Comparison of ENCODE assay signal across 1 cellular context in the genomic region with DNA sequence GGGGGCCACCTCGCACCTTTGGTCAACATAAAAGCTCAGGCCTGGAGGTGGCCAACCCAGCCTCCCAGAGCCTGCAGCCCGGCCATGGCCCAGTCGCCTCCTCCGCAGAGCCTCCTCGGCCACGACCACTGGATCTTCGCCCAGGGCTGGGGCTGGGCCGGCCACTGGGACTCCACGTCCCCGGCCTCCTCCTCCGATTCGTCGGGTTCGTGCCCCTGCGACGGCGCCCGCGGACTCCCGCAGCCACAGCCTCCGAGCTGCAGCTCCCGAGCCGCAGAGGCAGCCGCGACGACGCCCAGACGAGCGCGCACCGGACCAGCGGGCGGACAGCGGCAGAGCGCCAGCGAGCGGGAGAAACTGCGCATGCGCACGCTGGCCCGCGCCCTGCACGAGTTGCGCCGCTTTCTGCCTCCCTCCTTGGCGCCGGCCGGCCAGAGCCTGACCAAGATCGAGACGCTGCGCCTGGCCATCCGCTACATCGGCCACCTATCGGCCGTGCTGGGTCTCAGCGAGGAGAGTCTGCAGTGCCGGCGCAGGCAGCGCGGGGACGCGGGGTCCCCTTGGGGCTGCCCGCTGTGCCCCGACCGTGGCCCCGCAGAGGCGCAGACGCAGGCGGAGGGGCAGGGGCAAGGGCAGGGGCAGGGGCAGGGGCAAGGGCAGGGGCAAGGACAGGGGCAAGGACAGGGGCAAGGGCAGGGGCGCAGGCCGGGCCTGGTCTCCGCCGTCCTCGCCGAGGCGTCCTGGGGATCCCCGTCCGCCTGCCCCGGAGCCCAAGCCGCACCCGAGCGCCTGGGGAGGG.
A peak's percentile ranks its signal among the peaks of the same experiment; 100 is the strongest.
TF ChIP-seq lines count a peak whose summit lies in the region.

A gene with protein sequence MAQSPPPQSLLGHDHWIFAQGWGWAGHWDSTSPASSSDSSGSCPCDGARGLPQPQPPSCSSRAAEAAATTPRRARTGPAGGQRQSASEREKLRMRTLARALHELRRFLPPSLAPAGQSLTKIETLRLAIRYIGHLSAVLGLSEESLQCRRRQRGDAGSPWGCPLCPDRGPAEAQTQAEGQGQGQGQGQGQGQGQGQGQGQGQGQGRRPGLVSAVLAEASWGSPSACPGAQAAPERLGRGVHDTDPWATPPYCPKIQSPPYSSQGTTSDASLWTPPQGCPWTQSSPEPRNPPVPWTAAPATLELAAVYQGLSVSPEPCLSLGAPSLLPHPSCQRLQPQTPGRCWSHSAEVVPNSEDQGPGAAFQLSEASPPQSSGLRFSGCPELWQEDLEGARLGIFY (plus strand): TSS at position 59 of the 799 bp plus-strand sequence. CDS start 26 bp downstream, at position 85.

TF ChIP-seq in WTC11, 78 proteins besides CTCF, POLR2A, EP300 and RAD21 (continued from another document and continues in another):
- TF ChIP-seq, protein P1, sequence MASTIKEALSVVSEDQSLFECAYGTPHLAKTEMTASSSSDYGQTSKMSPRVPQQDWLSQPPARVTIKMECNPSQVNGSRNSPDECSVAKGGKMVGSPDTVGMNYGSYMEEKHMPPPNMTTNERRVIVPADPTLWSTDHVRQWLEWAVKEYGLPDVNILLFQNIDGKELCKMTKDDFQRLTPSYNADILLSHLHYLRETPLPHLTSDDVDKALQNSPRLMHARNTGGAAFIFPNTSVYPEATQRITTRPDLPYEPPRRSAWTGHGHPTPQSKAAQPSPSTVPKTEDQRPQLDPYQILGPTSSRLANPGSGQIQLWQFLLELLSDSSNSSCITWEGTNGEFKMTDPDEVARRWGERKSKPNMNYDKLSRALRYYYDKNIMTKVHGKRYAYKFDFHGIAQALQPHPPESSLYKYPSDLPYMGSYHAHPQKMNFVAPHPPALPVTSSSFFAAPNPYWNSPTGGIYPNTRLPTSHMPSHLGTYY (CRISPR knock-in tag; IDR thresholded peaks at IDR 0.05) = no peak
- TF ChIP-seq ZBTB21 (CRISPR knock-in tag; IDR thresholded peaks at IDR 0.05; ENCODE audit: borderline replicate concordance) (peak; percentile 96), ZNF317 (CRISPR knock-in tag; IDR thresholded peaks at IDR 0.05; ENCODE audit: borderline replicate concordance, low read depth) (peak; percentile 64; the same call in 1 of the 2 replicates), ATF6 (CRISPR knock-in tag; IDR thresholded peaks at IDR 0.05) (no peak), FOXP1 (CRISPR knock-in tag; IDR thresholded peaks at IDR 0.05; ENCODE audit: borderline replicate concordance) (peak; percentile 95), GTF2I (CRISPR knock-in tag; conservative IDR thresholded peaks at IDR 0.05) (no peak), ZNF396 (CRISPR knock-in tag; IDR thresholded peaks at IDR 0.05; ENCODE audit: borderline replicate concordance) (no peak), SMAD3 (CRISPR knock-in tag; IDR thresholded peaks at IDR 0.05; ENCODE audit: borderline replicate concordance) (no peak), ZNF416 (CRISPR knock-in tag; IDR thresholded peaks at IDR 0.05) (no peak), CBFB (CRISPR knock-in tag; IDR thresholded peaks at IDR 0.05; ENCODE audit: low read depth) (peak; percentile 71; the same call in 1 of the 2 replicates), CREM (CRISPR knock-in tag; IDR thresholded peaks at IDR 0.05) (peak; percentile 65; the same call in 1 of the 2 replicates), ZBTB43 (CRISPR knock-in tag; IDR thresholded peaks at IDR 0.05) (peak; percentile 82; the same call in 1 of the 2 replicates), IRF1 (CRISPR knock-in tag; IDR thresholded peaks at IDR 0.05) (peak; percentile 94), ZNF423 (CRISPR knock-in tag; IDR thresholded peaks at IDR 0.05) (no peak), OVOL2 (CRISPR knock-in tag; IDR thresholded peaks at IDR 0.05; ENCODE audit: borderline replicate concordance) (no peak), ZNF219 (CRISPR knock-in tag; IDR thresholded peaks at IDR 0.05; ENCODE audit: borderline replicate concordance) (no peak), MYBL2 (CRISPR knock-in tag; IDR thresholded peaks at IDR 0.05) (peak; percentile 91), FOXJ3 (CRISPR knock-in tag; IDR thresholded peaks at IDR 0.05; ENCODE audit: borderline replicate concordance) (no peak), CREB1 (CRISPR knock-in tag; IDR thresholded peaks at IDR 0.05) (peak; percentile 95), NFYB (CRISPR knock-in tag; conservative IDR thresholded peaks at IDR 0.05; ENCODE audit: low read depth) (no peak)
- TF ChIP-seq, protein P2, sequence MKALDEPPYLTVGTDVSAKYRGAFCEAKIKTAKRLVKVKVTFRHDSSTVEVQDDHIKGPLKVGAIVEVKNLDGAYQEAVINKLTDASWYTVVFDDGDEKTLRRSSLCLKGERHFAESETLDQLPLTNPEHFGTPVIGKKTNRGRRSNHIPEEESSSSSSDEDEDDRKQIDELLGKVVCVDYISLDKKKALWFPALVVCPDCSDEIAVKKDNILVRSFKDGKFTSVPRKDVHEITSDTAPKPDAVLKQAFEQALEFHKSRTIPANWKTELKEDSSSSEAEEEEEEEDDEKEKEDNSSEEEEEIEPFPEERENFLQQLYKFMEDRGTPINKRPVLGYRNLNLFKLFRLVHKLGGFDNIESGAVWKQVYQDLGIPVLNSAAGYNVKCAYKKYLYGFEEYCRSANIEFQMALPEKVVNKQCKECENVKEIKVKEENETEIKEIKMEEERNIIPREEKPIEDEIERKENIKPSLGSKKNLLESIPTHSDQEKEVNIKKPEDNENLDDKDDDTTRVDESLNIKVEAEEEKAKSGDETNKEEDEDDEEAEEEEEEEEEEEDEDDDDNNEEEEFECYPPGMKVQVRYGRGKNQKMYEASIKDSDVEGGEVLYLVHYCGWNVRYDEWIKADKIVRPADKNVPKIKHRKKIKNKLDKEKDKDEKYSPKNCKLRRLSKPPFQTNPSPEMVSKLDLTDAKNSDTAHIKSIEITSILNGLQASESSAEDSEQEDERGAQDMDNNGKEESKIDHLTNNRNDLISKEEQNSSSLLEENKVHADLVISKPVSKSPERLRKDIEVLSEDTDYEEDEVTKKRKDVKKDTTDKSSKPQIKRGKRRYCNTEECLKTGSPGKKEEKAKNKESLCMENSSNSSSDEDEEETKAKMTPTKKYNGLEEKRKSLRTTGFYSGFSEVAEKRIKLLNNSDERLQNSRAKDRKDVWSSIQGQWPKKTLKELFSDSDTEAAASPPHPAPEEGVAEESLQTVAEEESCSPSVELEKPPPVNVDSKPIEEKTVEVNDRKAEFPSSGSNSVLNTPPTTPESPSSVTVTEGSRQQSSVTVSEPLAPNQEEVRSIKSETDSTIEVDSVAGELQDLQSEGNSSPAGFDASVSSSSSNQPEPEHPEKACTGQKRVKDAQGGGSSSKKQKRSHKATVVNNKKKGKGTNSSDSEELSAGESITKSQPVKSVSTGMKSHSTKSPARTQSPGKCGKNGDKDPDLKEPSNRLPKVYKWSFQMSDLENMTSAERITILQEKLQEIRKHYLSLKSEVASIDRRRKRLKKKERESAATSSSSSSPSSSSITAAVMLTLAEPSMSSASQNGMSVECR (CRISPR knock-in tag; IDR thresholded peaks at IDR 0.05; ENCODE audit: borderline replicate concordance) = peak; percentile 84
- TF ChIP-seq, protein P3, sequence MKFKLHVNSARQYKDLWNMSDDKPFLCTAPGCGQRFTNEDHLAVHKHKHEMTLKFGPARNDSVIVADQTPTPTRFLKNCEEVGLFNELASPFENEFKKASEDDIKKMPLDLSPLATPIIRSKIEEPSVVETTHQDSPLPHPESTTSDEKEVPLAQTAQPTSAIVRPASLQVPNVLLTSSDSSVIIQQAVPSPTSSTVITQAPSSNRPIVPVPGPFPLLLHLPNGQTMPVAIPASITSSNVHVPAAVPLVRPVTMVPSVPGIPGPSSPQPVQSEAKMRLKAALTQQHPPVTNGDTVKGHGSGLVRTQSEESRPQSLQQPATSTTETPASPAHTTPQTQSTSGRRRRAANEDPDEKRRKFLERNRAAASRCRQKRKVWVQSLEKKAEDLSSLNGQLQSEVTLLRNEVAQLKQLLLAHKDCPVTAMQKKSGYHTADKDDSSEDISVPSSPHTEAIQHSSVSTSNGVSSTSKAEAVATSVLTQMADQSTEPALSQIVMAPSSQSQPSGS (CRISPR knock-in tag; IDR thresholded peaks at IDR 0.05; ENCODE audit: borderline replicate concordance, low read depth) = no peak
- TF ChIP-seq, protein P4, sequence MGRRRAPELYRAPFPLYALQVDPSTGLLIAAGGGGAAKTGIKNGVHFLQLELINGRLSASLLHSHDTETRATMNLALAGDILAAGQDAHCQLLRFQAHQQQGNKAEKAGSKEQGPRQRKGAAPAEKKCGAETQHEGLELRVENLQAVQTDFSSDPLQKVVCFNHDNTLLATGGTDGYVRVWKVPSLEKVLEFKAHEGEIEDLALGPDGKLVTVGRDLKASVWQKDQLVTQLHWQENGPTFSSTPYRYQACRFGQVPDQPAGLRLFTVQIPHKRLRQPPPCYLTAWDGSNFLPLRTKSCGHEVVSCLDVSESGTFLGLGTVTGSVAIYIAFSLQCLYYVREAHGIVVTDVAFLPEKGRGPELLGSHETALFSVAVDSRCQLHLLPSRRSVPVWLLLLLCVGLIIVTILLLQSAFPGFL (CRISPR knock-in tag; IDR thresholded peaks at IDR 0.05; ENCODE audit: borderline replicate concordance) = 0 out of 2 replicates have a peak, but pooled peaks have one; percentile 52
- TF ChIP-seq, protein P5, sequence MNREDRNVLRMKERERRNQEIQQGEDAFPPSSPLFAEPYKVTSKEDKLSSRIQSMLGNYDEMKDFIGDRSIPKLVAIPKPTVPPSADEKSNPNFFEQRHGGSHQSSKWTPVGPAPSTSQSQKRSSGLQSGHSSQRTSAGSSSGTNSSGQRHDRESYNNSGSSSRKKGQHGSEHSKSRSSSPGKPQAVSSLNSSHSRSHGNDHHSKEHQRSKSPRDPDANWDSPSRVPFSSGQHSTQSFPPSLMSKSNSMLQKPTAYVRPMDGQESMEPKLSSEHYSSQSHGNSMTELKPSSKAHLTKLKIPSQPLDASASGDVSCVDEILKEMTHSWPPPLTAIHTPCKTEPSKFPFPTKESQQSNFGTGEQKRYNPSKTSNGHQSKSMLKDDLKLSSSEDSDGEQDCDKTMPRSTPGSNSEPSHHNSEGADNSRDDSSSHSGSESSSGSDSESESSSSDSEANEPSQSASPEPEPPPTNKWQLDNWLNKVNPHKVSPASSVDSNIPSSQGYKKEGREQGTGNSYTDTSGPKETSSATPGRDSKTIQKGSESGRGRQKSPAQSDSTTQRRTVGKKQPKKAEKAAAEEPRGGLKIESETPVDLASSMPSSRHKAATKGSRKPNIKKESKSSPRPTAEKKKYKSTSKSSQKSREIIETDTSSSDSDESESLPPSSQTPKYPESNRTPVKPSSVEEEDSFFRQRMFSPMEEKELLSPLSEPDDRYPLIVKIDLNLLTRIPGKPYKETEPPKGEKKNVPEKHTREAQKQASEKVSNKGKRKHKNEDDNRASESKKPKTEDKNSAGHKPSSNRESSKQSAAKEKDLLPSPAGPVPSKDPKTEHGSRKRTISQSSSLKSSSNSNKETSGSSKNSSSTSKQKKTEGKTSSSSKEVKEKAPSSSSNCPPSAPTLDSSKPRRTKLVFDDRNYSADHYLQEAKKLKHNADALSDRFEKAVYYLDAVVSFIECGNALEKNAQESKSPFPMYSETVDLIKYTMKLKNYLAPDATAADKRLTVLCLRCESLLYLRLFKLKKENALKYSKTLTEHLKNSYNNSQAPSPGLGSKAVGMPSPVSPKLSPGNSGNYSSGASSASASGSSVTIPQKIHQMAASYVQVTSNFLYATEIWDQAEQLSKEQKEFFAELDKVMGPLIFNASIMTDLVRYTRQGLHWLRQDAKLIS (CRISPR knock-in tag; IDR thresholded peaks at IDR 0.05; ENCODE audit: borderline replicate concordance) = peak; percentile 98; the same call in 1 of the 2 replicates
- TF ChIP-seq, protein P6, sequence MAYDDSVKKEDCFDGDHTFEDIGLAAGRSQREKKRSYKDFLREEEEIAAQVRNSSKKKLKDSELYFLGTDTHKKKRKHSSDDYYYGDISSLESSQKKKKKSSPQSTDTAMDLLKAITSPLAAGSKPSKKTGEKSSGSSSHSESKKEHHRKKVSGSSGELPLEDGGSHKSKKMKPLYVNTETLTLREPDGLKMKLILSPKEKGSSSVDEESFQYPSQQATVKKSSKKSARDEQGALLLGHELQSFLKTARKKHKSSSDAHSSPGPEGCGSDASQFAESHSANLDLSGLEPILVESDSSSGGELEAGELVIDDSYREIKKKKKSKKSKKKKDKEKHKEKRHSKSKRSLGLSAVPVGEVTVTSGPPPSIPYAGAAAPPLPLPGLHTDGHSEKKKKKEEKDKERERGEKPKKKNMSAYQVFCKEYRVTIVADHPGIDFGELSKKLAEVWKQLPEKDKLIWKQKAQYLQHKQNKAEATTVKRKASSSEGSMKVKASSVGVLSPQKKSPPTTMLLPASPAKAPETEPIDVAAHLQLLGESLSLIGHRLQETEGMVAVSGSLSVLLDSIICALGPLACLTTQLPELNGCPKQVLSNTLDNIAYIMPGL (CRISPR knock-in tag; IDR thresholded peaks at IDR 0.05) = peak; percentile 98
- TF ChIP-seq, protein P7, sequence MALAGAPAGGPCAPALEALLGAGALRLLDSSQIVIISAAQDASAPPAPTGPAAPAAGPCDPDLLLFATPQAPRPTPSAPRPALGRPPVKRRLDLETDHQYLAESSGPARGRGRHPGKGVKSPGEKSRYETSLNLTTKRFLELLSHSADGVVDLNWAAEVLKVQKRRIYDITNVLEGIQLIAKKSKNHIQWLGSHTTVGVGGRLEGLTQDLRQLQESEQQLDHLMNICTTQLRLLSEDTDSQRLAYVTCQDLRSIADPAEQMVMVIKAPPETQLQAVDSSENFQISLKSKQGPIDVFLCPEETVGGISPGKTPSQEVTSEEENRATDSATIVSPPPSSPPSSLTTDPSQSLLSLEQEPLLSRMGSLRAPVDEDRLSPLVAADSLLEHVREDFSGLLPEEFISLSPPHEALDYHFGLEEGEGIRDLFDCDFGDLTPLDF (CRISPR knock-in tag; IDR thresholded peaks at IDR 0.05) = peak; percentile 96
